In genomic region chr9:128127568-128127989, GRCh38 we compare ENCODE assay signal across 8 cellular contexts.
DNase-seq lines count a peak whose midpoint lies in the region; ATAC-seq and TF ChIP-seq lines count a peak whose summit lies in the region.

PTGES2 (minus strand) TSS chr9:128127729; CDS start chr9:128127717, 12 bp downstream.

- TF ChIP-seq POLR2A in GM19099 (IDR thresholded peaks at IDR 0.05; ENCODE audit: extremely low read depth, insufficient read length, low read depth), result peak; percentile 59

- peak within 1 kb of the TSS; percentile 90 to 98 (median 96) for H3K27ac ChIP-seq in BLaER1 treated with 17β-estradiol and CSF1 and Interleukin-3, amounts not matched to agents 10 nM and 100 nM

- DNase-seq in NT2/D1 (ENCODE audit: low read depth, low spot score) (peak; percentile 58), epidermal melanocyte (ENCODE audit: insufficient read length, low spot score) (peak; percentile 37), middle frontal gyrus (ENCODE audit: extremely low spot score, low spot score) (peak; percentile 84)
- DNase-seq in activated CD8-positive, alpha-beta memory T cell treated with anti-CD3 and anti-CD28 coated beads, Interleukin-2, amount 50 U/mL, for 4 hours, result peak; percentile 84
- DNase-seq in stimulated activated CD8-positive, alpha-beta memory T cell treated with anti-CD3 and anti-CD28 coated beads, Interleukin-2, amount 100 ng/mL, for 1 hour (ENCODE audit: low read depth in 2 of 2), result peak; percentile 54 to 67

- H3K9ac ChIP-seq in BLaER1 treated with 17β-estradiol and CSF1 and Interleukin-3, amounts not matched to agents 10 nM and 100 nM, result peak within 1 kb of the TSS; percentile 88 to 96 (median 93)
- H3K9ac ChIP-seq in NT2/D1 (ENCODE audit: insufficient read length, low read depth), result peak within 1 kb of the TSS; percentile 98

- H3K4me3 ChIP-seq in BLaER1 treated with 17β-estradiol and CSF1 and Interleukin-3, amounts not matched to agents 10 nM and 100 nM, result peak within 1 kb of the TSS; percentile 78 to 99 (median 94)
- H3K4me3 ChIP-seq in NT2/D1 (ENCODE audit: insufficient read length, low read depth), result peak within 1 kb of the TSS; percentile 94

- peaks cover 23 to 43% (median 37%) of the 10 kb centered on the region in 11 experiments; a peak in 20 of 22 replicates for H4K20me1 ChIP-seq in BLaER1 treated with 17β-estradiol and CSF1 and Interleukin-3, amounts not matched to agents 10 nM and 100 nM

- peaks cover 0 to 9% (median 0%) of the 10 kb centered on the region in 11 experiments; a peak in 3 of 22 replicates for H3K9me3 ChIP-seq in BLaER1 treated with 17β-estradiol and CSF1 and Interleukin-3, amounts not matched to agents 10 nM and 100 nM (replicated peaks in 1 of 11)
- peaks cover 9% of the 10 kb centered on the region; the same call in 1 of the 2 replicates for H3K9me3 ChIP-seq in NT2/D1 (ENCODE audit: insufficient read depth, low read length)

- peak within 1 kb of the TSS; percentile 85 to 100 (median 96) for H3K4me2 ChIP-seq in BLaER1 treated with 17β-estradiol and CSF1 and Interleukin-3, amounts not matched to agents 10 nM and 100 nM

- peak; percentile 55 for ATAC-seq in HG03439 (IDR thresholded peaks at IDR 0.05; ENCODE audit: unreplicated experiment)

- H3K4me1 ChIP-seq in BLaER1 treated with 17β-estradiol and CSF1 and Interleukin-3, amounts not matched to agents 10 nM and 100 nM, result peaks cover 37 to 48% (median 42%) of the 10 kb centered on the region in 10 experiments
- H3K4me1 ChIP-seq in NT2/D1 (ENCODE audit: insufficient read depth, insufficient read length), result peaks cover 20% of the 10 kb centered on the region

- peaks cover 13 to 20% (median 17%) of the 10 kb centered on the region in 11 experiments for H3K27me3 ChIP-seq in BLaER1 treated with 17β-estradiol and CSF1 and Interleukin-3, amounts not matched to agents 10 nM and 100 nM
- peaks cover 13% of the 10 kb centered on the region for H3K27me3 ChIP-seq in NT2/D1 (ENCODE audit: insufficient read depth, insufficient read length)

- peaks cover 21 to 24% (median 22%) of the 10 kb centered on the region in 11 experiments for H3K36me3 ChIP-seq in BLaER1 treated with 17β-estradiol and CSF1 and Interleukin-3, amounts not matched to agents 10 nM and 100 nM
- H3K36me3 ChIP-seq in NT2/D1 (ENCODE audit: insufficient read depth, insufficient read length, low read length), result peaks cover 37% of the 10 kb centered on the region

Comparison
In these comparisons a context has a peak if more than half of its experiments do, and no peak if none do; other contexts are left out.
1. Peak in every context shown above with its lines: DNase-seq, ATAC-seq, H3K4me3 ChIP-seq and H3K27ac ChIP-seq.